10 cellular contexts compared by ENCODE assay signal in genomic region chr2:70121627-70122372, GRCh38. TPM values are rescaled to one million over a fixed set of nuclear protein-coding genes. Genes with fewer than 3 reads are reported as not detected.
DNase-seq lines count a peak whose midpoint lies in the region; ATAC-seq, FAIRE-seq and TF ChIP-seq lines count a peak whose summit lies in the region.
"Had no signal": no experiment of that assay in that cellular context is flagged by ENCODE, and none has a peak within 500 bp of the region (broad histone marks: within the 10 kb centered on the region; RNA-seq: fewer than 3 reads in every experiment).

No MANE protein-coding gene starts in this region.

- no peak overlapping the region for H3K4me3 Mint-ChIP-seq in activated CD8-positive, alpha-beta memory T cell treated with anti-CD3 and anti-CD28 coated beads, Interleukin-2, amount 10 ng/mL, durations not matched to agents 7 days and 5 days

- peak overlapping the region; percentile 72 for H3K27ac Mint-ChIP-seq in activated CD8-positive, alpha-beta memory T cell treated with anti-CD3 and anti-CD28 coated beads, Interleukin-2, amount 10 ng/mL, durations not matched to agents 7 days and 5 days

- H3K4me3 ChIP-seq in SK-N-MC (no peak overlapping the region), HepG2 (replicated peaks in 1 of 3; ENCODE audit: insufficient read depth in 1 of 3, low read depth in 2 of 3, low read length in 3 of 3) (peak overlapping the region in 1 of 3 experiments; percentile 13; a peak in 1 of 6 replicates), thymus (ENCODE audit: low read length) (no peak overlapping the region)

- H3K9me3 ChIP-seq in SK-N-MC (ENCODE audit: low read depth, low read length) = no peaks in the 10 kb centered on the region
- H3K9me3 ChIP-seq in HepG2 (ENCODE audit: low read length) = no peaks in the 10 kb centered on the region
- no peaks in the 10 kb centered on the region for H3K9me3 ChIP-seq in thymus (ENCODE audit: control insufficient read depth)

- no peak for ATAC-seq in activated CD8-positive, alpha-beta memory T cell treated with anti-CD3 and anti-CD28 coated beads, Interleukin-2, amount 10 ng/mL, durations not matched to agents 7 days and 5 days
- ATAC-seq in HepG2 = peak; percentile 74

- no peak for TF ChIP-seq CTCF in HepG2 (CRISPR knock-in tag; IDR thresholded peaks at IDR 0.05)

- H2AFZ ChIP-seq in HepG2 (ENCODE audit: low read length) = peak overlapping the region; percentile 83

- H3K27me3 ChIP-seq in HepG2 (ENCODE audit: control insufficient read depth in 1 of 2, insufficient read depth in 2 of 2, low read length in 2 of 2) (no peaks in the 10 kb centered on the region), thymus (ENCODE audit: control insufficient read depth, insufficient read depth) (no peaks in the 10 kb centered on the region)

- H3K27ac ChIP-seq in SK-N-MC = peak overlapping the region; percentile 98; the same call in 1 of the 2 replicates
- H3K27ac ChIP-seq in HepG2 (ENCODE audit: extremely low read length, insufficient read depth, low read length) = peak overlapping the region; percentile 54
- H3K27ac ChIP-seq in thymus (ENCODE audit: low read depth) = peak overlapping the region; percentile 78

- no peak for DNase-seq in activated CD8-positive, alpha-beta memory T cell treated with anti-CD3 and anti-CD28 coated beads, Interleukin-2, amount 10 ng/mL, durations not matched to agents 7 days and 5 days
- DNase-seq in activated CD8-positive, alpha-beta memory T cell treated with anti-CD3 and anti-CD28 coated beads for 24 hours = no peak
- DNase-seq in SK-N-MC (ENCODE audit: low read depth, low spot score) (no peak), HepG2 (ENCODE audit: low spot score) (peak; percentile 40), DMS114 treated with DMSO at 0.1 percent for 48 hours (lab: John Stamatoyannopoulos, UW; ENCODE audit: unreplicated experiment) (no peak), AG08396 (ENCODE audit: low spot score) (no peak), GM19240 (ENCODE audit: insufficient read length, low spot score) (no peak)
- DNase-seq: stimulated activated CD4-positive, alpha-beta T cell treated with anti-CD3 and anti-CD28 coated beads, Interleukin-2, amount 100 ng/mL, for 24 hours had no signal

- H3K36me3 ChIP-seq in SK-N-MC (ENCODE audit: insufficient read depth, low read length) (no peaks in the 10 kb centered on the region), HepG2 (replicated peaks in 1 of 2; ENCODE audit: control insufficient read depth in 1 of 2, insufficient read depth in 2 of 2, low read length in 2 of 2) (no peaks in the 10 kb centered on the region), thymus (ENCODE audit: control insufficient read depth, insufficient read depth) (no peaks in the 10 kb centered on the region)

- CTCF ChIA-PET in activated CD8-positive, alpha-beta memory T cell treated with anti-CD3 and anti-CD28 coated beads, Interleukin-2, amount 10 ng/mL, durations not matched to agents 7 days and 5 days (lab: Charles Lee) = interaction anchor here (0.9 to 5.2 kb wide), 8 partner anchors 11 to 397 kb away, joined by 3 to 41 read pairs (median 4); no protein-coding TSS in a partner anchor
- CTCF ChIA-PET in HepG2 (lab: Yijun Ruan, JAX; ENCODE audit: low intra/inter-chr PET ratio, low total read pairs) = no interaction called here

- peaks cover 62% of the 10 kb centered on the region for H3K4me1 Mint-ChIP-seq in activated CD8-positive, alpha-beta memory T cell treated with anti-CD3 and anti-CD28 coated beads, Interleukin-2, amount 10 ng/mL, durations not matched to agents 7 days and 5 days

- 50% methylated on average over 6 of the region's 6 CpGs for WGBS in HepG2 (ENCODE audit: low lambda C conversion rate)
- 83% methylated on average over 6 of the region's 6 CpGs for WGBS in thymus

- H3K9ac ChIP-seq in SK-N-MC (ENCODE audit: insufficient read length) (no peak overlapping the region), HepG2 (ENCODE audit: insufficient read depth, low read depth, low read length) (peak overlapping the region; percentile 51)

- no peaks in the 10 kb centered on the region for H3K9me3 Mint-ChIP-seq in activated CD8-positive, alpha-beta memory T cell treated with anti-CD3 and anti-CD28 coated beads, Interleukin-2, amount 10 ng/mL, durations not matched to agents 7 days and 5 days (ENCODE audit: low read depth)

- no peak for TF ChIP-seq EP300 in HepG2 (IDR thresholded peaks at IDR 0.05; ENCODE audit: low read depth in 2 of 2, low read length in 2 of 2)
- TF ChIP-seq EP300 in HepG2 (CRISPR knock-in tag; IDR thresholded peaks at IDR 0.05; ENCODE audit: borderline replicate concordance) = no peak

- intact Hi-C loops in HepG2 (cut with micrococcal nuclease; ENCODE audit: unreplicated experiment) = loop anchor here (1.0 kb wide), 1 partner anchor 11 kb away; no protein-coding TSS in a partner anchor

- TF ChIP-seq POLR2A in HepG2 (IDR thresholded peaks at IDR 0.05; ENCODE audit: insufficient read depth in 1 of 2, low read depth in 2 of 2, low read length in 2 of 2) = no peak

- in situ Hi-C loops in HepG2 (cut with HindIII; ENCODE audit: extremely low pct_ligation_motif_present, low pct_unique_long_range_greater_than_20kb) = no loop called here

- H3K4me2 ChIP-seq in HepG2 (ENCODE audit: low read depth, low read length) = peak overlapping the region; percentile 54

- no peaks in the 10 kb centered on the region for H4K20me1 ChIP-seq in HepG2 (ENCODE audit: insufficient read depth, low read length)

- BruUV-seq in HepG2 (replicated peaks; lab: Mats Ljungman, UMichigan) = no TSS peak

- no peak for TF ChIP-seq RAD21 in HepG2 (CRISPR knock-in tag; IDR thresholded peaks at IDR 0.05)

- no peaks in the 10 kb centered on the region for H3K36me3 Mint-ChIP-seq in activated CD8-positive, alpha-beta memory T cell treated with anti-CD3 and anti-CD28 coated beads, Interleukin-2, amount 10 ng/mL, durations not matched to agents 7 days and 5 days

- H3K4me1 ChIP-seq in HepG2 (ENCODE audit: insufficient read depth, low read length) = peaks cover 50% of the 10 kb centered on the region
- H3K4me1 ChIP-seq in thymus (ENCODE audit: control insufficient read depth, insufficient read depth, low read length) = peaks cover 29% of the 10 kb centered on the region

- no peaks in the 10 kb centered on the region for H3K27me3 Mint-ChIP-seq in activated CD8-positive, alpha-beta memory T cell treated with anti-CD3 and anti-CD28 coated beads, Interleukin-2, amount 10 ng/mL, durations not matched to agents 7 days and 5 days

- peak; percentile 88 for FAIRE-seq in HepG2 (lab: Jason Lieb, UNC)
- FAIRE-seq: endothelial cell of umbilical vein had no signal

- no peaks in the 10 kb centered on the region for H3K79me2 ChIP-seq in HepG2 (ENCODE audit: insufficient read depth, low read length)

- POLR2A ChIA-PET in HepG2 (lab: Yijun Ruan, JAX) = interaction anchor here (1.2 to 4.2 kb wide), 5 partner anchors 11 to 69 kb away, joined by 3 to 42 read pairs (median 4); partner anchors contain the start of gene C2orf42

TF ChIP-seq in HepG2, 621 proteins besides CTCF, POLR2A, EP300 and RAD21 (continues in another document):
- TF ChIP-seq SNAPC5 (CRISPR knock-in tag; IDR thresholded peaks at IDR 0.05; ENCODE audit: borderline replicate concordance) (no peak), ZNF101 (CRISPR knock-in tag; IDR thresholded peaks at IDR 0.05; ENCODE audit: borderline replicate concordance, low read depth) (no peak), SMARCC2 (IDR thresholded peaks at IDR 0.05) (no peak), LCORL (IDR thresholded peaks at IDR 0.05) (no peak), LCORL (CRISPR knock-in tag; IDR thresholded peaks at IDR 0.05) (no peak), MEIS1 (CRISPR knock-in tag; IDR thresholded peaks at IDR 0.05; ENCODE audit: borderline replicate concordance) (no peak), HMGA1 (CRISPR knock-in tag; conservative IDR thresholded peaks at IDR 0.05) (no peak), ATF1 (CRISPR knock-in tag; IDR thresholded peaks at IDR 0.05) (no peak), NFKB2 (CRISPR knock-in tag; IDR thresholded peaks at IDR 0.05; ENCODE audit: borderline replicate concordance) (no peak)

RNA-seq across cellular contexts. Expression of gene PCBP1, which starts 34.5 kb away (rescaled TPM):
- 100 to 1,000 TPM; 429 to 464 TPM for total RNA-seq in activated CD8-positive, alpha-beta memory T cell treated with anti-CD3 and anti-CD28 coated beads, Interleukin-2, amount 10 ng/mL, durations not matched to agents 7 days and 5 days
- total RNA-seq in HepG2 (2016; rRNA removed; fragmentation: Illumina TruSeq; extraction: Trizol) = 32.0 and 104 TPM in 2 replicates
- 39.6 and 40.9 TPM in 2 replicates for total RNA-seq in HepG2 (2016; cell fraction: cytosol; rRNA removed; fragmentation: Illumina TruSeq; extraction: Trizol; ENCODE audit: low read depth)
- 30.2 and 107 TPM in 2 replicates for total RNA-seq in HepG2 (2016; cell fraction: insoluble cytoplasmic fraction; rRNA removed; fragmentation: Illumina TruSeq; extraction: Trizol)
- total RNA-seq in HepG2 (2016; cell fraction: membrane; rRNA removed; fragmentation: Illumina TruSeq; extraction: Trizol) = 84.5 and 86.5 TPM in 2 replicates
- 54.5 and 55.6 TPM in 2 replicates for total RNA-seq in HepG2 (2016; cell fraction: nucleus; rRNA removed; fragmentation: Illumina TruSeq; extraction: Trizol)
- 137 and 144 TPM in 2 replicates for polyA plus RNA-seq in HepG2 (2011; rRNA removed)
- 140 and 145 TPM in 2 replicates for polyA plus RNA-seq in HepG2 (2011; cell fraction: cytosol; rRNA removed)
- 80.5 and 83.2 TPM in 2 replicates for polyA plus RNA-seq in HepG2 (2011; cell fraction: nucleus; rRNA removed)
- polyA plus RNA-seq in HepG2 (2012) = 391 and 423 TPM in 2 replicates
- polyA plus RNA-seq in HepG2 (2016; cell fraction: cytosol; fragmentation: Illumina TruSeq; extraction: Trizol; ENCODE audit: low read depth) = 248 and 249 TPM in 2 replicates
- 461 and 517 TPM in 2 replicates for polyA plus RNA-seq in HepG2 (2016; cell fraction: insoluble cytoplasmic fraction; fragmentation: Illumina TruSeq; extraction: Trizol; ENCODE audit: low read depth)
- polyA plus RNA-seq in HepG2 (2016; cell fraction: membrane; fragmentation: Illumina TruSeq; extraction: Trizol; ENCODE audit: low read depth) = 274 and 290 TPM in 2 replicates
- 271 and 294 TPM in 2 replicates for polyA plus RNA-seq in HepG2 (2016; cell fraction: nucleus; fragmentation: Illumina TruSeq; extraction: Trizol; ENCODE audit: insufficient read depth, low read depth)
- polyA minus RNA-seq in HepG2 (2011; rRNA and poly(A)+ RNA removed; ENCODE audit: low replicate concordance) = 74.9 and 159 TPM in 2 replicates
- polyA minus RNA-seq in HepG2 (2011; cell fraction: cytosol; rRNA and poly(A)+ RNA removed) = 114 and 126 TPM in 2 replicates
- polyA minus RNA-seq in HepG2 (2011; cell fraction: nucleus; rRNA and poly(A)+ RNA removed) = 41.5 and 41.8 TPM in 2 replicates
- polyA plus RNA-seq in thymus = 361 TPM
